Comparison of ENCODE assay signal across 12 cellular contexts in genomic region chr15:85500060-85500708, GRCh38.
A peak's percentile ranks its signal among the peaks of the same experiment; 100 is the strongest.
DNase-seq lines count a peak whose midpoint lies in the region; ATAC-seq lines count a peak whose summit lies in the region.
"Had no signal": no experiment of that assay in that cellular context is flagged by ENCODE, and none has a peak within 500 bp of the region (broad histone marks: within the 10 kb centered on the region; RNA-seq: fewer than 3 reads in every experiment).

No MANE protein-coding gene starts in this region.

- H3K4me3 ChIP-seq in CD4-positive, alpha-beta memory T cell (ENCODE audit: low read length in 2 of 2) = no peak overlapping the region
- no peak overlapping the region for H3K4me3 ChIP-seq in muscle layer of duodenum (ENCODE audit: low read depth in 1 of 2, low read length in 2 of 2)

- H3K27me3 Mint-ChIP-seq in CD4-positive, alpha-beta memory T cell = no peaks in the 10 kb centered on the region
- no peaks in the 10 kb centered on the region for H3K27me3 Mint-ChIP-seq in activated naive CD8-positive, alpha-beta T cell treated with anti-CD3 and anti-CD28 coated beads, Interleukin-2, amount 50 U/mL, for 24 hours

- no peaks in the 10 kb centered on the region for H3K9me3 ChIP-seq in CD4-positive, alpha-beta memory T cell (ENCODE audit: control insufficient read depth in 1 of 2, low read length in 2 of 2)
- H3K9me3 ChIP-seq in muscle layer of duodenum (ENCODE audit: control insufficient read depth in 1 of 2, low read length in 2 of 2) = no peaks in the 10 kb centered on the region
- H3K9me3 ChIP-seq: neutrophil had no signal

- H3K4me3 Mint-ChIP-seq in CD4-positive, alpha-beta memory T cell = peak overlapping the region in 3 of 8 donors; percentile 2 to 32 (median 3)
- H3K4me3 Mint-ChIP-seq in activated naive CD8-positive, alpha-beta T cell treated with anti-CD3 and anti-CD28 coated beads, Interleukin-2, amount 50 U/mL, for 24 hours = no peak overlapping the region
- H3K4me3 Mint-ChIP-seq: CD14-positive monocyte had no signal

- intact Hi-C loops in CD4-positive, alpha-beta memory T cell (cut with micrococcal nuclease) = no loop called here

- H3K9me3 Mint-ChIP-seq in CD4-positive, alpha-beta memory T cell = no peaks in the 10 kb centered on the region
- H3K9me3 Mint-ChIP-seq in activated naive CD8-positive, alpha-beta T cell treated with anti-CD3 and anti-CD28 coated beads, Interleukin-2, amount 50 U/mL, for 24 hours = no peaks in the 10 kb centered on the region

- no peaks in the 10 kb centered on the region for H3K36me3 ChIP-seq in CD4-positive, alpha-beta memory T cell (ENCODE audit: insufficient read depth, low read length)
- H3K36me3 ChIP-seq in muscle layer of duodenum (ENCODE audit: control insufficient read depth in 1 of 2, insufficient read depth in 2 of 2, low read length in 2 of 2) = no peaks in the 10 kb centered on the region
- H3K36me3 ChIP-seq: neutrophil had no signal

- H3K27me3 ChIP-seq in CD4-positive, alpha-beta memory T cell (ENCODE audit: insufficient read depth, low read length) = no peaks in the 10 kb centered on the region
- H3K27me3 ChIP-seq in muscle layer of duodenum (ENCODE audit: low read depth, low read length) = no peaks in the 10 kb centered on the region
- H3K27me3 ChIP-seq: neutrophil had no signal

- POLR2A ChIA-PET in CD4-positive, alpha-beta memory T cell (lab: Charles Lee; ENCODE audit: partially characterized antibody) = interaction anchor here (1.2 kb wide), 1 partner anchor 10 kb away, joined by 3 read pairs; no protein-coding TSS in a partner anchor

- CTCF ChIA-PET in CD4-positive, alpha-beta memory T cell (lab: Charles Lee; ENCODE audit: partially characterized antibody) = interaction anchor here (0.9 to 3.6 kb wide), 5 partner anchors 8 to 204 kb away, joined by 3 to 19 read pairs (median 9); no protein-coding TSS in a partner anchor

- H3K27ac Mint-ChIP-seq in CD4-positive, alpha-beta memory T cell = peak overlapping the region in 6 of 7 donors; percentile 49 to 77 (median 60)
- peak overlapping the region; percentile 26 for H3K27ac Mint-ChIP-seq in activated naive CD8-positive, alpha-beta T cell treated with anti-CD3 and anti-CD28 coated beads, Interleukin-2, amount 50 U/mL, for 24 hours
- H3K27ac Mint-ChIP-seq: CD14-positive monocyte had no signal

- ATAC-seq in GM21515 (IDR thresholded peaks at IDR 0.05; ENCODE audit: unreplicated experiment) (peak; percentile 51), HG03159 (IDR thresholded peaks at IDR 0.05; ENCODE audit: unreplicated experiment) (no peak)
- peak; percentile 89 for ATAC-seq in activated naive CD8-positive, alpha-beta T cell treated with anti-CD3 and anti-CD28 coated beads, Interleukin-2, amount 50 U/mL, for 24 hours

- H3K27ac ChIP-seq in CD4-positive, alpha-beta memory T cell (ENCODE audit: low read depth, low read length) = no peak overlapping the region
- H3K27ac ChIP-seq in muscle layer of duodenum (ENCODE audit: low read length) = peak overlapping the region; percentile 34
- no peak overlapping the region for H3K27ac ChIP-seq in caudate nucleus (ENCODE audit: low read depth, low read length)
- H3K27ac ChIP-seq: neutrophil had no signal

- peaks cover 0 to 5% of the 10 kb centered on the region in 2 donors for H3K36me3 Mint-ChIP-seq in CD4-positive, alpha-beta memory T cell
- H3K36me3 Mint-ChIP-seq in activated naive CD8-positive, alpha-beta T cell treated with anti-CD3 and anti-CD28 coated beads, Interleukin-2, amount 50 U/mL, for 24 hours (ENCODE audit: low read depth) = peaks cover 2% of the 10 kb centered on the region

- DNase-seq in CD4-positive, alpha-beta memory T cell = peak in 2 of 5 donors; percentile 28 to 47
- no peak for DNase-seq in activated naive CD8-positive, alpha-beta T cell treated with anti-CD3 and anti-CD28 coated beads, Interleukin-2, amount 50 U/mL, for 24 hours
- no peak for DNase-seq in EL
- DNase-seq in GM19238 (ENCODE audit: insufficient read length, low spot score) = no peak
- DNase-seq in caudate nucleus (lab: John Stamatoyannopoulos, UW) = no peak
- DNase-seq: NCI-H1930; stimulated activated CD4-positive, alpha-beta T cell treated with anti-CD3 and anti-CD28 coated beads, Interleukin-1b, Interleukin-23, amount 100 ng/mL, for 48 hours had no signal

- H3K4me1 Mint-ChIP-seq in CD4-positive, alpha-beta memory T cell = peaks cover 75 to 98% (median 88%) of the 10 kb centered on the region in 4 donors
- peaks cover 91% of the 10 kb centered on the region for H3K4me1 Mint-ChIP-seq in activated naive CD8-positive, alpha-beta T cell treated with anti-CD3 and anti-CD28 coated beads, Interleukin-2, amount 50 U/mL, for 24 hours

- peaks cover 79% of the 10 kb centered on the region for H3K4me1 ChIP-seq in CD4-positive, alpha-beta memory T cell (ENCODE audit: insufficient read depth, low read length)
- H3K4me1 ChIP-seq in muscle layer of duodenum (ENCODE audit: control insufficient read depth in 1 of 2, insufficient read depth in 2 of 2, low read length in 2 of 2) = peaks cover 13 to 58% of the 10 kb centered on the region in 2 donors
